8 cellular contexts compared by ENCODE assay signal in the genomic region with DNA sequence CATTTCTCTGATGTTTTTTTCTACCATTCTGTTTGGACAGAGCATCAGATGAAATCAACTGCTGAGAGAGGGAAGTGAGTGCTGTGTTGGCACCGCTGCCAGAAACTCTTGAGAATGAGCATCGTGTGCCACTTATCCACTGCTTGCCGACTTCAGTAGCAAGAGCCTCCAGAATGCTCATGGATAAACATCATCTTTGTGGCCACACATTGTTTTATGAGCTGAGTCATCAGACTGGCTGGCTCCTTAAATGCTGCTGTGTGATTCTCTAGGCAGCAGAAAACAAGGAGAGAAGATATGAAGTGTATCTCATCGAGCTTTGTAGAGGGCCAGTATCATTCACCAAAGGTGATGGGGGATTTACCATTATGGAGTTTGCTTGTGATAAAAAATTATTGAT. TPM values are rescaled to one million over a fixed set of nuclear protein-coding genes. Genes with fewer than 3 reads are reported as not detected.
DNase-seq lines count a peak whose midpoint lies in the region; ATAC-seq and TF ChIP-seq lines count a peak whose summit lies in the region.

No MANE protein-coding gene starts in this region.

- no peaks in the 10 kb centered on the region for H3K36me3 ChIP-seq in smooth muscle cell (ENCODE audit: low read depth)

- H3K4me2 ChIP-seq in smooth muscle cell: peak overlapping the region; percentile 15

- TF ChIP-seq CTCF in smooth muscle cell (IDR thresholded peaks at IDR 0.05; ENCODE audit: borderline replicate concordance, insufficient read depth, poor library complexity, severe bottlenecking): no peak

- H3K27ac ChIP-seq in epithelial cell of prostate: no peak overlapping the region
- no peak overlapping the region for H3K27ac ChIP-seq in smooth muscle cell (ENCODE audit: low read depth)

- intact Hi-C loops in left colon (cut with DNase I, micrococcal nuclease): no loop called here

- 11% methylated on average over 4 of the region's 4 CpGs for WGBS in smooth muscle cell (ENCODE audit: low lambda C conversion rate)

- no peaks in the 10 kb centered on the region for H3K79me2 ChIP-seq in smooth muscle cell (ENCODE audit: low read depth)

- peak; percentile 3 for DNase-seq in NCI-H748 (lab: John Stamatoyannopoulos, UW; ENCODE audit: unreplicated experiment)
- no peak for DNase-seq in NCI-H748 treated with DMSO at 0.1 percent for 48 hours (lab: John Stamatoyannopoulos, UW)
- peak; percentile 58 for DNase-seq in NCI-H510A (lab: John Stamatoyannopoulos, UW)
- peak; percentile 49 for DNase-seq in epithelial cell of prostate (ENCODE audit: low read depth, low spot score)
- no peak for DNase-seq in smooth muscle cell (lab: John Stamatoyannopoulos, UW; ENCODE audit: unreplicated experiment)
- no peak for DNase-seq in left colon
- no peak for DNase-seq in activated CD4-positive, alpha-beta T cell treated with anti-CD3 and anti-CD28 coated beads, Interleukin-2, amount 50 U/mL, for 4 hours
- DNase-seq in stimulated activated naive CD4-positive, alpha-beta T cell treated with Interleukin-2 at 50 U/mL for 16 hours (lab: John Stamatoyannopoulos, UW): no peak

- H3K4me1 ChIP-seq in smooth muscle cell (ENCODE audit: low read depth): peaks cover 8% of the 10 kb centered on the region

- H3K27me3 ChIP-seq in smooth muscle cell (ENCODE audit: low read depth): peaks cover 38% of the 10 kb centered on the region

- H3K9me3 ChIP-seq in smooth muscle cell (replicated peaks; ENCODE audit: low read depth): no peaks in the 10 kb centered on the region

- H3K9ac ChIP-seq in smooth muscle cell (ENCODE audit: low read depth): no peak overlapping the region

- no peak overlapping the region for H3K4me3 ChIP-seq in smooth muscle cell

- H2AFZ ChIP-seq in smooth muscle cell (ENCODE audit: low read depth): no peak overlapping the region

- H3F3A ChIP-seq in smooth muscle cell (ENCODE audit: low read depth): peaks cover 3% of the 10 kb centered on the region

- H4K20me1 ChIP-seq in smooth muscle cell (ENCODE audit: low read depth): no peaks in the 10 kb centered on the region

- ATAC-seq in left colon: no peak

RNA-seq across cellular contexts. Expression of gene DOCK3, which starts 3.4 kb away (rescaled TPM):
- total RNA-seq in smooth muscle cell (1.5 and 2.2 TPM in 2 replicates), left colon (under 1 TPM; 0.09 to 0.34 TPM)
- 0.29 and 1.4 TPM in 2 replicates for polyA plus RNA-seq in smooth muscle cell

RNA-seq across cellular contexts. Expression of gene MAPKAPK3, which starts 54.4 kb away (rescaled TPM):
- total RNA-seq in smooth muscle cell (17.1 and 20.2 TPM in 2 replicates), left colon (10 to 100 TPM; 31.7 to 33.6 TPM)
- polyA plus RNA-seq in smooth muscle cell: 18.7 and 23.7 TPM in 2 replicates

RNA-seq across cellular contexts. Expression of gene CISH, which starts 59.8 kb away (rescaled TPM):
- 1.8 and 3.0 TPM in 2 replicates for total RNA-seq in smooth muscle cell
- polyA plus RNA-seq in smooth muscle cell: 12.4 and 15.9 TPM in 2 replicates
- 10 to 100 TPM; 14.4 to 19.9 TPM for total RNA-seq in left colon

Comparison
In these comparisons a context has a peak if more than half of its experiments do, and no peak if none do; other contexts are left out.
1. DNase-seq: peak in NCI-H748 (single experiment), NCI-H510A (single experiment) and epithelial cell of prostate (single experiment); none in NCI-H748 treated with DMSO at 0.1 percent for 48 hours (single experiment), smooth muscle cell (single experiment), left colon (0 of 2), activated CD4-positive, alpha-beta T cell treated with anti-CD3 and anti-CD28 coated beads, Interleukin-2, amount 50 U/mL, for 4 hours (0 of 2) and stimulated activated naive CD4-positive, alpha-beta T cell treated with Interleukin-2 at 50 U/mL for 16 hours (single experiment).